ENCODE assay signal across 26 cellular contexts in genomic region chr5:1472964-1473628, GRCh38. TPM values are rescaled to one million over a fixed set of nuclear protein-coding genes. Genes with fewer than 3 reads are reported as not detected.
DNase-seq lines count a peak whose midpoint lies in the region; ATAC-seq and TF ChIP-seq lines count a peak whose summit lies in the region.
"Had no signal": no experiment of that assay in that cellular context is flagged by ENCODE, and none has a peak within 500 bp of the region (broad histone marks: within the 10 kb centered on the region; RNA-seq: fewer than 3 reads in every experiment).

No MANE protein-coding gene starts in this region.

- no peaks in the 10 kb centered on the region for H3K27me3 ChIP-seq in neutrophil
- H3K27me3 ChIP-seq: ascending aorta, dorsolateral prefrontal cortex, testis, vagina had no signal

- peaks cover 0 to 2% (median 0%) of the 10 kb centered on the region in 3 donors for H3K27me3 Mint-ChIP-seq in CD14-positive monocyte (ENCODE audit: low read depth in 3 of 3)
- H3K27me3 Mint-ChIP-seq in effector memory CD8-positive, alpha-beta T cell, result no peaks in the 10 kb centered on the region
- H3K27me3 Mint-ChIP-seq: activated CD4-positive, alpha-beta T cell treated with anti-CD3 and anti-CD28 coated beads for 36 hours; activated naive CD4-positive, alpha-beta T cell treated with anti-CD3 and anti-CD28 coated beads, Interleukin-2, amount 50 U/mL, for 24 hours; CD4-positive, alpha-beta T cell; stimulated activated memory B cell treated with anti-CD40 and anti-IgM and Interleukin-4, amounts not matched to agents 10 μg/mL and 1 μg/mL and 100 μg/mL, for 72 hours had no signal

- peaks cover 73 to 91% of the 10 kb centered on the region in 2 donors for H3K36me3 Mint-ChIP-seq in CD14-positive monocyte
- H3K36me3 Mint-ChIP-seq in effector memory CD8-positive, alpha-beta T cell (ENCODE audit: insufficient read depth), result peaks cover 52% of the 10 kb centered on the region

- no peak for DNase-seq in CD14-positive monocyte (ENCODE audit: low spot score)
- DNase-seq in effector memory CD8-positive, alpha-beta T cell, result no peak
- no peak for DNase-seq in H4 (ENCODE audit: low spot score)
- no peak for DNase-seq in NCI-H82 treated with DMSO at 0.1 percent for 48 hours (lab: John Stamatoyannopoulos, UW; ENCODE audit: unreplicated experiment)
- no peak for DNase-seq in NCI-H1092 (lab: John Stamatoyannopoulos, UW)
- DNase-seq: activated CD4-positive, alpha-beta T cell treated with anti-CD3 and anti-CD28 coated beads for 36 hours; caudate nucleus; DMS 273 treated with DMSO at 0.1 percent for 48 hours; GM23248; NCI-H1092 treated with DMSO at 0.1 percent for 48 hours; NCI-H187 treated with DMSO at 0.1 percent for 48 hours; NCI-H526; occipital lobe; testis had no signal

- H3K9me3 ChIP-seq in HEK293 (ENCODE audit: control insufficient read depth, insufficient read depth, low read depth, low read length) (no peaks in the 10 kb centered on the region), neutrophil (no peaks in the 10 kb centered on the region)
- H3K9me3 ChIP-seq: ascending aorta, testis, vagina had no signal

- peak overlapping the region in 5 of 7 donors; percentile 70 to 87 (median 76) for H3K27ac Mint-ChIP-seq in CD14-positive monocyte
- peak overlapping the region; percentile 65 to 77 for H3K27ac Mint-ChIP-seq in effector memory CD8-positive, alpha-beta T cell
- H3K27ac Mint-ChIP-seq: activated CD4-positive, alpha-beta T cell treated with anti-CD3 and anti-CD28 coated beads for 36 hours; activated naive CD4-positive, alpha-beta T cell treated with anti-CD3 and anti-CD28 coated beads, Interleukin-2, amount 50 U/mL, for 24 hours; CD4-positive, alpha-beta T cell; T-helper 1 cell treated with Interleukin-12 subunit alpha and Interleukin-12 subunit beta and Interleukin-4 antibody, amounts not matched to agents 30 μg/mL and 1 μg/mL, for 36 hours had no signal

- POLR2A ChIA-PET in HEK293 (lab: Yijun Ruan, JAX), result no interaction called here

- ATAC-seq in effector memory CD8-positive, alpha-beta T cell (replicated peaks), result no peak
- ATAC-seq: activated CD4-positive, alpha-beta T cell treated with anti-CD3 and anti-CD28 coated beads for 36 hours; stimulated activated memory B cell treated with anti-CD40 and anti-IgM and Interleukin-4, amounts not matched to agents 10 μg/mL and 1 μg/mL and 100 μg/mL, for 72 hours had no signal

- intact Hi-C loops in CD14-positive monocyte (cut with micrococcal nuclease), result loop anchor here (10.0 kb wide), 2 partner anchors 128 to 368 kb away; partner anchors contain the start of gene CLPTM1L (in 1 of the 2)

- H3K27ac ChIP-seq in HEK293 (ENCODE audit: extremely low read depth, low read depth, low read length) (no peak overlapping the region), neutrophil (peak overlapping the region; percentile 97)
- H3K27ac ChIP-seq: ascending aorta, dorsolateral prefrontal cortex, GM23248, SK-N-MC, testis, vagina had no signal

- CTCF ChIA-PET in HEK293 (lab: Yijun Ruan, JAX), result interaction anchor here (0.7 kb wide), 1 partner anchor 173 kb away, joined by 3 read pairs; no protein-coding TSS in a partner anchor

- H3K4me1 ChIP-seq in HEK293 (ENCODE audit: control insufficient read depth, insufficient read depth, low read length) (no peaks in the 10 kb centered on the region), neutrophil (ENCODE audit: control insufficient read depth in 1 of 2, insufficient read depth in 1 of 2, low read depth in 1 of 2, low read length in 1 of 2) (peaks cover 40 to 44% of the 10 kb centered on the region in 2 experiments)
- H3K4me1 ChIP-seq: ascending aorta, testis, vagina had no signal

- H3K4me3 Mint-ChIP-seq in CD14-positive monocyte, result no peak overlapping the region
- no peak overlapping the region for H3K4me3 Mint-ChIP-seq in effector memory CD8-positive, alpha-beta T cell
- H3K4me3 Mint-ChIP-seq: activated CD4-positive, alpha-beta T cell treated with anti-CD3 and anti-CD28 coated beads for 36 hours; activated naive CD4-positive, alpha-beta T cell treated with anti-CD3 and anti-CD28 coated beads, Interleukin-2, amount 50 U/mL, for 24 hours; CD4-positive, alpha-beta T cell; stimulated activated memory B cell treated with anti-CD40 and anti-IgM and Interleukin-4, amounts not matched to agents 10 μg/mL and 1 μg/mL and 100 μg/mL, for 72 hours; T-helper 1 cell treated with Interleukin-12 subunit alpha and Interleukin-12 subunit beta and Interleukin-4 antibody, amounts not matched to agents 30 μg/mL and 1 μg/mL, for 36 hours had no signal

- TF ChIP-seq CTCF in CD14-positive monocyte (IDR thresholded peaks at IDR 0.05), result no peak
- TF ChIP-seq CTCF in HEK293 (tag by site-specific recombination; IDR thresholded peaks at IDR 0.05), result no peak
- TF ChIP-seq CTCF in neutrophil (IDR thresholded peaks at IDR 0.05), result no peak

- peaks cover 35% of the 10 kb centered on the region for H3K4me1 Mint-ChIP-seq in CD14-positive monocyte
- peaks cover 10 to 11% of the 10 kb centered on the region in 2 donors for H3K4me1 Mint-ChIP-seq in effector memory CD8-positive, alpha-beta T cell (ENCODE audit: low read depth in 2 of 2)
- H3K4me1 Mint-ChIP-seq: activated naive CD4-positive, alpha-beta T cell treated with anti-CD3 and anti-CD28 coated beads, Interleukin-2, amount 50 U/mL, for 24 hours had no signal

- H3K9me3 Mint-ChIP-seq in CD14-positive monocyte, result peaks cover 0 to 9% (median 0%) of the 10 kb centered on the region in 7 donors
- H3K9me3 Mint-ChIP-seq in effector memory CD8-positive, alpha-beta T cell, result no peaks in the 10 kb centered on the region
- H3K9me3 Mint-ChIP-seq: activated naive CD4-positive, alpha-beta T cell treated with anti-CD3 and anti-CD28 coated beads, Interleukin-2, amount 50 U/mL, for 24 hours; CD4-positive, alpha-beta T cell; stimulated activated memory B cell treated with anti-CD40 and anti-IgM and Interleukin-4, amounts not matched to agents 10 μg/mL and 1 μg/mL and 100 μg/mL, for 72 hours; T-helper 1 cell treated with Interleukin-12 subunit alpha and Interleukin-12 subunit beta and Interleukin-4 antibody, amounts not matched to agents 30 μg/mL and 1 μg/mL, for 36 hours had no signal

- H3K4me3 ChIP-seq in HEK293 (ENCODE audit: low read depth, low read length) (no peak overlapping the region), neutrophil (ENCODE audit: low read depth in 1 of 2, low read length in 1 of 2) (no peak overlapping the region)
- H3K4me3 ChIP-seq: ascending aorta, dorsolateral prefrontal cortex, GM23248, SK-N-MC, testis, vagina had no signal

- peaks cover 0 to 94% of the 10 kb centered on the region in 2 experiments; a peak in 2 of 3 replicates for H3K36me3 ChIP-seq in HEK293 (ENCODE audit: control insufficient read depth in 2 of 2, insufficient read depth in 1 of 2, low read length in 2 of 2)
- peaks cover 91% of the 10 kb centered on the region for H3K36me3 ChIP-seq in neutrophil

TF ChIP-seq in HEK293, 187 proteins besides CTCF, POLR2A, EP300 and RAD21:
- TF ChIP-seq ZSCAN16 (tag by site-specific recombination; IDR thresholded peaks at IDR 0.05) (no peak), ZFHX2 (tag by site-specific recombination; conservative IDR thresholded peaks at IDR 0.05) (0 out of 2 replicates have a peak, but pooled peaks have one; percentile 9), ZNF140 (tag by site-specific recombination; IDR thresholded peaks at IDR 0.05) (no peak)

RNA-seq across cellular contexts. Expression of gene SLC6A3, which starts 27.9 kb away (rescaled TPM):
- polyA plus RNA-seq in CD14-positive monocyte, result not detected
- not detected in 2 replicates for total RNA-seq in H4 (2014; rRNA removed; shearing (Covaris generic))
- total RNA-seq: activated CD4-positive, alpha-beta T cell treated with anti-CD3 and anti-CD28 coated beads for 36 hours; ascending aorta; GM23248; kidney epithelial cell; lung microvascular endothelial cell; occipital lobe had no signal
- polyA plus RNA-seq: GM23248 had no signal

RNA-seq across cellular contexts. Expression of gene LPCAT1, which starts 50.7 kb away (rescaled TPM):
- polyA plus RNA-seq in CD14-positive monocyte, result 10 to 100 TPM; 34.1 to 34.8 TPM
- 23.9 and 31.2 TPM in 2 replicates for total RNA-seq in H4 (2014; rRNA removed; shearing (Covaris generic))
